Comparison of ENCODE assay signal across 8 cellular contexts in the genomic region with DNA sequence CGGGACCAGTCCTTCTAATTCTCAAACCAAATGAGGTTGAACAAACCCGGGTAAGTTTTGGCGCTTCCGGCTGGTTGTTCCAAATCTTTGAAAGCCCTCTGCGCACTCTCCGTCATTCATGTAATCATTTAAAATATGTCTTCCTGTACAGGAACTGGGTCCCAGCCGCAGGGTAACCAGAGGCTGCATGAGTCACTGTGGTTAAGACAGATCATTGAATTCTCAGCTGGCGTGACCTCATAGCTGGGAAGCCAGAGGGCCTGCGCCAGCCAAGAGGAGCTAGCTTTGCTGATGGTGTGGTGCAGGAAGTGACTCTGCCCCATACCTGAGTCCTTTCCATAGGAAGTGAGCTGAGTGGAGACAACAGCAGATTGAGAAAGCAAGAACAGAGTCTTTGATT.
DNase-seq lines count a peak whose midpoint lies in the region; ATAC-seq and TF ChIP-seq lines count a peak whose summit lies in the region.

No MANE protein-coding gene starts in this region.

- peaks cover 7% of the 10 kb centered on the region in 2 donors for H3K9me3 Mint-ChIP-seq in activated naive CD4-positive, alpha-beta T cell treated with anti-CD3 and anti-CD28 coated beads, Interleukin-2, amount 50 U/mL, for 72 hours
- H3K9me3 Mint-ChIP-seq in progenitor cell of endocrine pancreas (ENCODE audit: low read depth) = no peaks in the 10 kb centered on the region

- peaks cover 7% of the 10 kb centered on the region for H3K27me3 Mint-ChIP-seq in progenitor cell of endocrine pancreas

- ATAC-seq in HG02938 (IDR thresholded peaks at IDR 0.05; ENCODE audit: unreplicated experiment) (peak; percentile 65), GM18867 (IDR thresholded peaks at IDR 0.05; ENCODE audit: unreplicated experiment) (no peak)
- ATAC-seq in activated naive CD4-positive, alpha-beta T cell treated with anti-CD3 and anti-CD28 coated beads, Interleukin-2, amount 50 U/mL, for 72 hours = peak; percentile 97

- H3K4me1 Mint-ChIP-seq in progenitor cell of endocrine pancreas (ENCODE audit: low read depth) = no peaks in the 10 kb centered on the region

- H3K36me3 Mint-ChIP-seq in activated naive CD4-positive, alpha-beta T cell treated with anti-CD3 and anti-CD28 coated beads, Interleukin-2, amount 50 U/mL, for 72 hours = peaks cover 7 to 36% of the 10 kb centered on the region in 2 donors
- H3K36me3 Mint-ChIP-seq in progenitor cell of endocrine pancreas (ENCODE audit: insufficient read depth) = no peaks in the 10 kb centered on the region

- H3K27ac Mint-ChIP-seq in activated naive CD4-positive, alpha-beta T cell treated with anti-CD3 and anti-CD28 coated beads, Interleukin-2, amount 50 U/mL, for 72 hours = peak overlapping the region; percentile 98 to 100
- H3K27ac Mint-ChIP-seq in progenitor cell of endocrine pancreas = no peak overlapping the region

- no peak for TF ChIP-seq CTCF in progenitor cell of endocrine pancreas (IDR thresholded peaks at IDR 0.05; ENCODE audit: unreplicated experiment)

- no peak overlapping the region for H3K4me3 Mint-ChIP-seq in progenitor cell of endocrine pancreas (ENCODE audit: low read depth)

- DNase-seq in T follicular helper cell (ENCODE audit: low read depth) (peak; percentile 81), iris pigment epithelial cell (ENCODE audit: low read depth) (peak; percentile 99), NCI-H1092 treated with DMSO at 0.1 percent for 48 hours (lab: John Stamatoyannopoulos, UW) (no peak), progenitor cell of endocrine pancreas (ENCODE audit: low spot score, unreplicated experiment) (no peak)
- peak; percentile 83 to 94 for DNase-seq in activated naive CD4-positive, alpha-beta T cell treated with anti-CD3 and anti-CD28 coated beads, Interleukin-2, amount 50 U/mL, for 72 hours (ENCODE audit: low spot score in 2 of 2)
- peak; percentile 77 for DNase-seq in stimulated activated CD8-positive, alpha-beta memory T cell treated with anti-CD3 and anti-CD28 coated beads, Interleukin-12 subunit alpha, Interleukin-12 subunit beta, amount 100 ng/mL, for 24 hours (ENCODE audit: extremely low read depth)

Comparison
In these comparisons a context has a peak if more than half of its experiments do, and no peak if none do; other contexts are left out.
1. DNase-seq: peak in T follicular helper cell (single experiment), activated naive CD4-positive, alpha-beta T cell treated with anti-CD3 and anti-CD28 coated beads, Interleukin-2, amount 50 U/mL, for 72 hours (2 of 2), iris pigment epithelial cell (single experiment) and stimulated activated CD8-positive, alpha-beta memory T cell treated with anti-CD3 and anti-CD28 coated beads, Interleukin-12 subunit alpha, Interleukin-12 subunit beta, amount 100 ng/mL, for 24 hours (single experiment); none in NCI-H1092 treated with DMSO at 0.1 percent for 48 hours (single experiment) and progenitor cell of endocrine pancreas (single experiment).